ENCODE assay signal across 8 cellular contexts in the genomic region with DNA sequence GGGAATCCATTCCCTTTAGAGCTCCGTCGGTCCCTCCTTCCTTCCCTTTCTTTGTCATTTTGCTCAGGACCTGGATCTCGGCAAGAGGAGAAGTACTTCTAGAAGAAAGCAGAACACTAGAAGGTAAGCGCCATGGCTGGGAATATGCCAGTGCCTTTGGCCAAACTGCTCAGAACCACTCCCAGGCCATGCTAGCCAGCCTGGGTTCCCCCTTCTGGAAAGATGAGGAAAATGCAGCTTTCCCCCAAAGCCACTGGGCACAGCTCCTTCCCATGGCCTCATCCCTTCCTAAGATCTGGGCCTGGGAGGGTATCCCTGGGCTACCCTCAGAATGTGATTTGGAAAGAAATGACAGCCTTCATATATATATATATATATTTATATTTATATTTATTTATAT.
DNase-seq lines count a peak whose midpoint lies in the region; ATAC-seq and TF ChIP-seq lines count a peak whose summit lies in the region.

No MANE protein-coding gene starts in this region.

- no peak overlapping the region for H3K27ac ChIP-seq in MM.1S (ENCODE audit: low read length)

- H3K4me2 ChIP-seq in MM.1S (ENCODE audit: low read depth, low read length), result no peak overlapping the region

- DNase-seq in ELF-1 (ENCODE audit: low read depth, low spot score) (peak; percentile 72), MM.1S (no peak), cardiac fibroblast (ENCODE audit: low read depth in 2 of 2) (peak; percentile 68 to 76), medulla oblongata (ENCODE audit: extremely low spot score) (peak; percentile 42), NCI-H1694 treated with DMSO at 0.1 percent for 48 hours (lab: John Stamatoyannopoulos, UW) (no peak), hippocampal formation (lab: John Stamatoyannopoulos, UW) (no peak)
- no peak for DNase-seq in activated CD4-positive, alpha-beta T cell treated with anti-CD3 and anti-CD28 coated beads for 4 hours

- no peaks in the 10 kb centered on the region for H3F3A ChIP-seq in MM.1S (ENCODE audit: insufficient read depth, low read length)

- H2AFZ ChIP-seq in MM.1S (ENCODE audit: low read length), result 0 out of 2 replicates have a peak overlapping the region, but pooled peaks have one; percentile 19

- H3K9me3 ChIP-seq in MM.1S (replicated peaks; ENCODE audit: insufficient read depth, low read length), result no peaks in the 10 kb centered on the region

- ATAC-seq in HG03432 (IDR thresholded peaks at IDR 0.05; ENCODE audit: unreplicated experiment), result no peak

- no peak; the same call in 1 of the 2 replicates for TF ChIP-seq CTCF in MM.1S (IDR thresholded peaks at IDR 0.05; ENCODE audit: low read length)
- TF ChIP-seq CTCF in cardiac fibroblast (IDR thresholded peaks at IDR 0.05; ENCODE audit: low read depth, low read length), result peak; percentile 79

- H3K79me2 ChIP-seq in MM.1S (ENCODE audit: low read length), result no peaks in the 10 kb centered on the region

- H3K4me3 ChIP-seq in MM.1S (ENCODE audit: low read length), result no peak overlapping the region
- no peak overlapping the region for H3K4me3 ChIP-seq in cardiac fibroblast (replicated peaks in 1 of 2; ENCODE audit: low read depth in 2 of 2, low read length in 2 of 2)

- no peaks in the 10 kb centered on the region for H3K4me1 ChIP-seq in MM.1S (ENCODE audit: low read length)

- no peaks in the 10 kb centered on the region for H3K9me2 ChIP-seq in MM.1S (replicated peaks; ENCODE audit: insufficient read depth, low read length)

- no peaks in the 10 kb centered on the region for H3K36me3 ChIP-seq in MM.1S (replicated peaks; ENCODE audit: insufficient read depth, low read length)

- H3K27me3 ChIP-seq in MM.1S (replicated peaks; ENCODE audit: insufficient read depth, low read length), result no peaks in the 10 kb centered on the region

- no peak overlapping the region for H3K9ac ChIP-seq in MM.1S (ENCODE audit: low read length)

- no peaks in the 10 kb centered on the region for H4K20me1 ChIP-seq in MM.1S (ENCODE audit: insufficient read depth, low read length)

Comparison
In these comparisons a context has a peak if more than half of its experiments do, and no peak if none do; other contexts are left out.
1. DNase-seq: peak in ELF-1 (single experiment), cardiac fibroblast (2 of 2) and medulla oblongata (single experiment); none in MM.1S (single experiment), activated CD4-positive, alpha-beta T cell treated with anti-CD3 and anti-CD28 coated beads for 4 hours (0 of 2), NCI-H1694 treated with DMSO at 0.1 percent for 48 hours (single experiment) and hippocampal formation (0 of 2).